8 cellular contexts compared by ENCODE assay signal in the genomic region with DNA sequence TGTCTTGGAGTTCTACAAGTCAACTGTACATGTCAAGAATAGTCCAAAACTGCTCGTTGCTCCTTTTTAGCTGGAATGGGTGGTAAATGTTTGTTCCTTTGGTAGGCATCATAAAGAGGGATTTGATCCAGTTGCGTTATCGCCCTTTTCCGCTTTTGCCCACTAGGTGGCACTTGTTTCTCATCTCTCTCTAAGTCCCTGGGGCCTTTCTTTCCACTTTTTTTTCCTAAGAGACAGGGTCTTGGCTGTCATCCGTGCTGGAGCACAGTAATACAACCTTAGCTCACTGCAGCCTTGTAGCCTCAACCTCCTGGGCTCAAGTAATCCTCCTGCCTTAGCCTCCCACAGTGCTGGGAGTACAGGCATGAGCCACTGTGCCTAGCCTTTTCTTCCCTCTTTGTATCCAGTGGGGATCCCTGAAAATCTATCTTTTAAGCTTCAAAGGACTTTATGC. TPM values are rescaled to one million over a fixed set of nuclear protein-coding genes. Genes with fewer than 3 reads are reported as not detected.
A peak's percentile ranks its signal among the peaks of the same experiment; 100 is the strongest.
DNase-seq lines count a peak whose midpoint lies in the region; ATAC-seq and TF ChIP-seq lines count a peak whose summit lies in the region.

No MANE protein-coding gene starts in this region.

- H3K4me1 Mint-ChIP-seq in osteocyte (ENCODE audit: unreplicated experiment): peaks cover 5% of the 10 kb centered on the region

- no peak for TF ChIP-seq POLR2A in uterus (IDR thresholded peaks at IDR 0.05)

- TF ChIP-seq CTCF in foreskin fibroblast (IDR thresholded peaks at IDR 0.05; ENCODE audit: low read depth, low read length) (peak; percentile 78), osteocyte (IDR thresholded peaks at IDR 0.05) (peak; percentile 87), uterus (IDR thresholded peaks at IDR 0.05) (peak; percentile 65 to 75 (median 72))

- no peaks in the 10 kb centered on the region for H3K27me3 ChIP-seq in uterus

- no peak overlapping the region for H3K4me3 ChIP-seq in foreskin fibroblast (ENCODE audit: low read depth in 1 of 2, low read length in 2 of 2)
- no peak overlapping the region for H3K4me3 ChIP-seq in uterus

- H3K27me3 Mint-ChIP-seq in osteocyte (ENCODE audit: unreplicated experiment): no peaks in the 10 kb centered on the region

- no peaks in the 10 kb centered on the region for H3K4me1 ChIP-seq in uterus

- intact Hi-C loops in uterus (cut with DNase I; ENCODE audit: low total_unique reads): no loop called here

- H3K9me3 Mint-ChIP-seq in osteocyte (ENCODE audit: unreplicated experiment): no peaks in the 10 kb centered on the region

- ATAC-seq in GM18861 (IDR thresholded peaks at IDR 0.05; ENCODE audit: unreplicated experiment): no peak

- no peaks in the 10 kb centered on the region for H3K9me3 ChIP-seq in uterus

- H3K36me3 Mint-ChIP-seq in osteocyte (ENCODE audit: unreplicated experiment): peaks cover 20% of the 10 kb centered on the region

- H3K27ac ChIP-seq in uterus: no peak overlapping the region

- no peaks in the 10 kb centered on the region for H3K36me3 ChIP-seq in uterus

- DNase-seq in DMS53 treated with DMSO at 0.1 percent for 48 hours (lab: John Stamatoyannopoulos, UW; ENCODE audit: unreplicated experiment): peak; percentile 73
- DNase-seq in M059J (ENCODE audit: low read depth): peak; percentile 76
- DNase-seq in RPMI7951 (ENCODE audit: low read depth): peak; percentile 75
- peak; percentile 27 for DNase-seq in activated T-helper 9 cell treated with anti-CD3 and anti-CD28 coated beads, Interleukin-2, amount 50 U/mL, for 16 hours (ENCODE audit: low read depth)
- peak; percentile 69 to 91 for DNase-seq in foreskin fibroblast
- DNase-seq in osteocyte (ENCODE audit: extremely low spot score, unreplicated experiment): peak; percentile 87
- peak; percentile 68 to 73 for DNase-seq in uterus

- H3K27ac Mint-ChIP-seq in osteocyte (ENCODE audit: unreplicated experiment): no peak overlapping the region

- H3K4me3 Mint-ChIP-seq in osteocyte (ENCODE audit: unreplicated experiment): no peak overlapping the region

RNA-seq across cellular contexts. Expression of gene GTPBP2, which starts 20.7 kb away (rescaled TPM):
- 51.6 and 81.1 TPM in 2 replicates for total RNA-seq in M059J (2014; rRNA removed; shearing (Covaris generic))
- total RNA-seq in RPMI7951 (2014; rRNA removed; shearing (Covaris generic)): 39.5 and 42.4 TPM in 2 replicates
- 84.9 and 86.4 TPM in 2 replicates for total RNA-seq in osteocyte
- 10 to 100 TPM; 17.9 to 67.6 (median 40.2) TPM for total RNA-seq in uterus

RNA-seq across cellular contexts. Expression of gene MAD2L1BP, which starts 27.3 kb away (rescaled TPM):
- 75.7 and 116 TPM in 2 replicates for total RNA-seq in M059J (2014; rRNA removed; shearing (Covaris generic))
- total RNA-seq in RPMI7951 (2014; rRNA removed; shearing (Covaris generic)): 71.7 and 86.2 TPM in 2 replicates
- total RNA-seq in osteocyte (24.2 and 27.5 TPM in 2 replicates), uterus (10 to 100 TPM; 12.3 to 44.3 (median 17.7) TPM)

RNA-seq across cellular contexts. Expression of gene POLH, which starts 32.4 kb away (rescaled TPM):
- 17.9 and 28.8 TPM in 2 replicates for total RNA-seq in M059J (2014; rRNA removed; shearing (Covaris generic))
- 33.6 and 38.0 TPM in 2 replicates for total RNA-seq in RPMI7951 (2014; rRNA removed; shearing (Covaris generic))
- 27.7 and 28.2 TPM in 2 replicates for total RNA-seq in osteocyte
- 10 to 100 TPM in 1 of 4 donors, 1 to 10 TPM in 3; 5.4 to 35.1 (median 8.8) TPM for total RNA-seq in uterus

RNA-seq across cellular contexts. Expression of gene XPO5, which starts 32.5 kb away (rescaled TPM):
- 28.9 and 42.2 TPM in 2 replicates for total RNA-seq in M059J (2014; rRNA removed; shearing (Covaris generic))
- total RNA-seq in RPMI7951 (2014; rRNA removed; shearing (Covaris generic)): 40.2 and 48.1 TPM in 2 replicates
- 35.0 and 38.7 TPM in 2 replicates for total RNA-seq in osteocyte
- 10 to 100 TPM; 29.2 to 62.9 (median 40.8) TPM for total RNA-seq in uterus

RNA-seq across cellular contexts. Expression of gene RSPH9, which starts 36.5 kb away (rescaled TPM):
- total RNA-seq in M059J (2014; rRNA removed; shearing (Covaris generic)): 0.05 and 0.69 TPM in 2 replicates
- total RNA-seq in RPMI7951 (2014; rRNA removed; shearing (Covaris generic)): 1.1 and 1.3 TPM in 2 replicates
- total RNA-seq in osteocyte: 0.16 and 0.26 TPM in 2 replicates
- 1 to 10 TPM in 2 of 4 donors, not detected in 2; 1.9 to 2.0 TPM for total RNA-seq in uterus

Comparison
In these comparisons a context has a peak if more than half of its experiments do, and no peak if none do; other contexts are left out.
1. DNase-seq: peak in every context shown above with its lines; median percentile 87 in osteocyte; 80 in foreskin fibroblast; 76 in M059J; 75 in RPMI7951; 73 in DMS53 treated with DMSO at 0.1 percent for 48 hours; 70 in uterus; 27 in activated T-helper 9 cell treated with anti-CD3 and anti-CD28 coated beads, Interleukin-2, amount 50 U/mL, for 16 hours.